ENCODE assay signal across 2 cellular contexts in genomic region chr1:94143809-94144176, GRCh38.
TF ChIP-seq lines count a peak whose summit lies in the region.

No MANE protein-coding gene starts in this region.

TF ChIP-seq in A549, 52 proteins besides CTCF, POLR2A, EP300 and RAD21 (continued from another document):
- TF ChIP-seq HMGXB4 (CRISPR knock-in tag; IDR thresholded peaks at IDR 0.05; ENCODE audit: borderline replicate concordance) = no peak
- no peak for TF ChIP-seq ZSCAN20 (CRISPR knock-in tag; IDR thresholded peaks at IDR 0.05)
- TF ChIP-seq EHMT2 (IDR thresholded peaks at IDR 0.05; ENCODE audit: low read depth) = no peak
- no peak for TF ChIP-seq ZNF302 (CRISPR knock-in tag; IDR thresholded peaks at IDR 0.05)
- no peak for TF ChIP-seq FOSL2 (IDR thresholded peaks at IDR 0.05)
- no peak for TF ChIP-seq FOSL2 (CRISPR knock-in tag; IDR thresholded peaks at IDR 0.05)
- TF ChIP-seq MAFK (IDR thresholded peaks at IDR 0.05; ENCODE audit: partially characterized antibody) = no peak
- no peak for TF ChIP-seq HDAC2 (IDR thresholded peaks at IDR 0.05)
- no peak for TF ChIP-seq KDM1A (IDR thresholded peaks at IDR 0.05; ENCODE audit: low read depth)

TF ChIP-seq in HEK293, 187 proteins besides CTCF, POLR2A, EP300 and RAD21 (continued from another document):
- TF ChIP-seq ZNF223 (tag by site-specific recombination; IDR thresholded peaks at IDR 0.05) = no peak
